Comparison of ENCODE assay signal across 1 cellular context in genomic region chr1:208556461-208556860, GRCh38.
TF ChIP-seq lines count a peak whose summit lies in the region.

No MANE protein-coding gene starts in this region.

TF ChIP-seq in GM12878, 131 proteins besides CTCF, POLR2A, EP300 and RAD21 (continued from another document):
- no peak for TF ChIP-seq REST (IDR thresholded peaks at IDR 0.05; ENCODE audit: low read depth, low read length)
- TF ChIP-seq STAT3 (IDR thresholded peaks at IDR 0.05; ENCODE audit: low read depth, low read length) = no peak
- no peak for TF ChIP-seq ZBTB4 (CRISPR knock-in tag; IDR thresholded peaks at IDR 0.05)
- no peak for TF ChIP-seq IRF5 (IDR thresholded peaks at IDR 0.05; ENCODE audit: borderline replicate concordance)
- TF ChIP-seq PKNOX1 (IDR thresholded peaks at IDR 0.05) = no peak
- no peak for TF ChIP-seq HCFC1 (IDR thresholded peaks at IDR 0.05; ENCODE audit: low read length)
- TF ChIP-seq IRF4 (IDR thresholded peaks at IDR 0.05; ENCODE audit: low read depth, low read length) = no peak
- no peak for TF ChIP-seq CHD2 (IDR thresholded peaks at IDR 0.05; ENCODE audit: borderline replicate concordance, low read depth, low read length)
- no peak for TF ChIP-seq SUPT20H (IDR thresholded peaks at IDR 0.05; ENCODE audit: borderline replicate concordance, control insufficient read depth, low read depth, low read length)
- TF ChIP-seq SMARCA5 (IDR thresholded peaks at IDR 0.05) = no peak
- no peak for TF ChIP-seq ZNF207 (IDR thresholded peaks at IDR 0.05; ENCODE audit: borderline replicate concordance)
- TF ChIP-seq SIN3A (IDR thresholded peaks at IDR 0.05; ENCODE audit: low read depth, low read length) = no peak
- no peak for TF ChIP-seq RELA (IDR thresholded peaks at IDR 0.05; ENCODE audit: borderline replicate concordance, partially characterized antibody)
